In genomic region chr1:50959303-50959912, GRCh38 we compare ENCODE assay signal across 8 cellular contexts. TPM values are rescaled to one million over a fixed set of nuclear protein-coding genes. Genes with fewer than 3 reads are reported as not detected.
DNase-seq lines count a peak whose midpoint lies in the region; ATAC-seq and TF ChIP-seq lines count a peak whose summit lies in the region.

No MANE protein-coding gene starts in this region.

- H3K9ac ChIP-seq in SU-DHL-6 (ENCODE audit: low read length) (peak overlapping the region; percentile 98), endocrine pancreas (ENCODE audit: control insufficient read depth, insufficient read depth, low read length) (peak overlapping the region; percentile 7)

- DNase-seq in Right ventricle myocardium inferior (ENCODE audit: missing footprints) (peak; percentile 72), Right ventricle myocardium superior (no peak), occipital lobe (lab: John Stamatoyannopoulos, UW) (no peak)

- H3K27me3 ChIP-seq in SU-DHL-6 (ENCODE audit: low read length) (no peaks in the 10 kb centered on the region), endocrine pancreas (ENCODE audit: control insufficient read depth, insufficient read depth, low read length) (no peaks in the 10 kb centered on the region), muscle layer of duodenum (ENCODE audit: low read depth, low read length) (no peaks in the 10 kb centered on the region)

- no peaks in the 10 kb centered on the region for H4K20me1 ChIP-seq in SU-DHL-6 (ENCODE audit: low read depth, low read length)

- H3K36me3 ChIP-seq in SU-DHL-6 (ENCODE audit: low read length) = no peaks in the 10 kb centered on the region; the same call in 1 of the 2 replicates
- no peaks in the 10 kb centered on the region for H3K36me3 ChIP-seq in endocrine pancreas (ENCODE audit: control insufficient read depth, insufficient read depth, low read length)
- no peaks in the 10 kb centered on the region for H3K36me3 ChIP-seq in muscle layer of duodenum (ENCODE audit: control insufficient read depth in 1 of 2, insufficient read depth in 2 of 2, low read length in 2 of 2)

- no peaks in the 10 kb centered on the region for H3K9me3 ChIP-seq in SU-DHL-6 (ENCODE audit: insufficient read depth, low read length)
- no peaks in the 10 kb centered on the region for H3K9me3 ChIP-seq in endocrine pancreas (ENCODE audit: control insufficient read depth, low read length)
- H3K9me3 ChIP-seq in muscle layer of duodenum (ENCODE audit: control insufficient read depth in 1 of 2, low read length in 2 of 2) = no peaks in the 10 kb centered on the region

- H3K79me2 ChIP-seq in SU-DHL-6 (ENCODE audit: insufficient read depth, low read length) = peaks cover 53% of the 10 kb centered on the region

- peak overlapping the region; percentile 77 for H3K4me2 ChIP-seq in SU-DHL-6 (ENCODE audit: low read depth, low read length, poor library complexity, severe bottlenecking)

- ATAC-seq in Right ventricle myocardium inferior = no peak
- no peak for ATAC-seq in Right ventricle myocardium superior (ENCODE audit: poor library complexity)
- ATAC-seq in HG03135 (IDR thresholded peaks at IDR 0.05; ENCODE audit: unreplicated experiment) = peak; percentile 15
- no peak for ATAC-seq in HG03469 (IDR thresholded peaks at IDR 0.05; ENCODE audit: unreplicated experiment)

- intact Hi-C loops in Right ventricle myocardium inferior (cut with DNase I) = no loop called here
- intact Hi-C loops in Right ventricle myocardium superior (cut with DNase I) = no loop called here

- H3K27ac ChIP-seq in SU-DHL-6 (ENCODE audit: low read depth, low read length) (peak overlapping the region; percentile 72), muscle layer of duodenum (ENCODE audit: low read length) (peak overlapping the region; percentile 65)

- peaks cover 19% of the 10 kb centered on the region for H3F3A ChIP-seq in SU-DHL-6 (ENCODE audit: insufficient read depth)

- H3K4me1 ChIP-seq in endocrine pancreas (ENCODE audit: control insufficient read depth, insufficient read depth, low read length) = peaks cover 14% of the 10 kb centered on the region
- H3K4me1 ChIP-seq in muscle layer of duodenum (ENCODE audit: control insufficient read depth in 1 of 2, insufficient read depth in 2 of 2, low read length in 2 of 2) = peaks cover 0 to 8% of the 10 kb centered on the region in 2 donors

- no peak for TF ChIP-seq CTCF in SU-DHL-6 (IDR thresholded peaks at IDR 0.05; ENCODE audit: insufficient read depth, low read length, poor library complexity, severe bottlenecking)

- H3K9me2 ChIP-seq in SU-DHL-6 (replicated peaks; ENCODE audit: insufficient read depth, low read length) = no peaks in the 10 kb centered on the region

- H3K4me3 ChIP-seq in SU-DHL-6 (ENCODE audit: insufficient read depth, low read length, poor library complexity, severe bottlenecking) (peak overlapping the region; percentile 100), endocrine pancreas (ENCODE audit: control insufficient read depth, insufficient read depth, low read length) (peak overlapping the region; percentile 98), muscle layer of duodenum (ENCODE audit: low read depth in 1 of 2, low read length in 2 of 2) (peak overlapping the region; percentile 61 to 85)

- no peak overlapping the region for H2AFZ ChIP-seq in SU-DHL-6 (ENCODE audit: low read depth, low read length, severe bottlenecking)

RNA-seq across cellular contexts. Expression of gene FAF1, which starts 0.7 kb away (rescaled TPM):
- 80.4 TPM for total RNA-seq in Right ventricle myocardium inferior
- 88.1 TPM for total RNA-seq in Right ventricle myocardium superior
- total RNA-seq in occipital lobe = 40.4 TPM

RNA-seq across cellular contexts. Expression of gene CDKN2C, which starts 10.6 kb away (rescaled TPM):
- total RNA-seq in Right ventricle myocardium inferior (15.2 TPM), Right ventricle myocardium superior (15.1 TPM), occipital lobe (7.8 TPM)
